8 cellular contexts compared by ENCODE assay signal in genomic region chr13:113837554-113838355, GRCh38. TPM values are rescaled to one million over a fixed set of nuclear protein-coding genes. Genes with fewer than 3 reads are reported as not detected.
A peak's percentile ranks its signal among the peaks of the same experiment; 100 is the strongest.
DNase-seq lines count a peak whose midpoint lies in the region; ATAC-seq and FAIRE-seq lines count a peak whose summit lies in the region.

No MANE protein-coding gene starts in this region.

- no peaks in the 10 kb centered on the region for H3K27me3 Mint-ChIP-seq in stimulated activated naive CD8-positive, alpha-beta T cell treated with anti-CD3 and anti-CD28 coated beads, Interleukin-15, Interleukin-2, amounts not matched to agents 100 ng/mL and 50 ng/mL, for 24 hours

- peak; percentile 98 for DNase-seq in NCI-H226
- peak; percentile 49 for DNase-seq in cerebellum (ENCODE audit: low spot score)
- DNase-seq in kidney glomerular epithelial cell (lab: John Stamatoyannopoulos, UW): peak; percentile 79
- no peak for DNase-seq in GM19240 (ENCODE audit: insufficient read length, low spot score)

- H3K4me3 Mint-ChIP-seq in stimulated activated naive CD8-positive, alpha-beta T cell treated with anti-CD3 and anti-CD28 coated beads, Interleukin-15, Interleukin-2, amounts not matched to agents 100 ng/mL and 50 ng/mL, for 24 hours: no peak overlapping the region

- H3K27ac Mint-ChIP-seq in stimulated activated naive CD8-positive, alpha-beta T cell treated with anti-CD3 and anti-CD28 coated beads, Interleukin-15, Interleukin-2, amounts not matched to agents 100 ng/mL and 50 ng/mL, for 24 hours: peak overlapping the region; percentile 3

- ATAC-seq in HG02970 (IDR thresholded peaks at IDR 0.05; ENCODE audit: low FRiP score, unreplicated experiment) (no peak), GM19467 (IDR thresholded peaks at IDR 0.05; ENCODE audit: unreplicated experiment) (no peak)

- FAIRE-seq in G401.6 (lab: Jason Lieb, UNC): peak; percentile 84

- H3K9me3 Mint-ChIP-seq in stimulated activated naive CD8-positive, alpha-beta T cell treated with anti-CD3 and anti-CD28 coated beads, Interleukin-15, Interleukin-2, amounts not matched to agents 100 ng/mL and 50 ng/mL, for 24 hours: peaks cover 3% of the 10 kb centered on the region

- H3K36me3 Mint-ChIP-seq in stimulated activated naive CD8-positive, alpha-beta T cell treated with anti-CD3 and anti-CD28 coated beads, Interleukin-15, Interleukin-2, amounts not matched to agents 100 ng/mL and 50 ng/mL, for 24 hours (ENCODE audit: low read depth): no peaks in the 10 kb centered on the region

- peaks cover 3% of the 10 kb centered on the region for H3K4me1 Mint-ChIP-seq in stimulated activated naive CD8-positive, alpha-beta T cell treated with anti-CD3 and anti-CD28 coated beads, Interleukin-15, Interleukin-2, amounts not matched to agents 100 ng/mL and 50 ng/mL, for 24 hours (ENCODE audit: low read depth)

RNA-seq across cellular contexts. Expression of gene GAS6, which starts 26.1 kb away (rescaled TPM):
- total RNA-seq in cerebellum: 18.1 TPM
